In genomic region chr2:66696374-66696773, GRCh38 we compare ENCODE assay signal across 19 cellular contexts.
A peak's percentile ranks its signal among the peaks of the same experiment; 100 is the strongest.
DNase-seq lines count a peak whose midpoint lies in the region; ATAC-seq and TF ChIP-seq lines count a peak whose summit lies in the region.
"Had no signal": no experiment of that assay in that cellular context is flagged by ENCODE, and none has a peak within 500 bp of the region (broad histone marks: within the 10 kb centered on the region; RNA-seq: fewer than 3 reads in every experiment).

No MANE protein-coding gene starts in this region.

- ATAC-seq in left ventricle myocardium superior, result no peak
- ATAC-seq: activated CD8-positive, alpha-beta memory T cell treated with anti-CD3 and anti-CD28 coated beads, Interleukin-2, amount 10 ng/mL, durations not matched to agents 7 days and 5 days; left cardiac atrium; mucosa of descending colon; SK-N-SH treated with all-trans-retinoic acid at 6 μM for 48 hours had no signal

- H3K36me3 Mint-ChIP-seq in mesothelial cell of epicardium (no peaks in the 10 kb centered on the region), type B pancreatic cell (no peaks in the 10 kb centered on the region)
- H3K36me3 Mint-ChIP-seq: activated CD8-positive, alpha-beta memory T cell treated with anti-CD3 and anti-CD28 coated beads, Interleukin-2, amount 10 ng/mL, durations not matched to agents 7 days and 5 days had no signal

- peaks cover 92% of the 10 kb centered on the region for H3K4me1 Mint-ChIP-seq in mesothelial cell of epicardium
- H3K4me1 Mint-ChIP-seq in type B pancreatic cell (ENCODE audit: unreplicated experiment), result peaks cover 72% of the 10 kb centered on the region
- H3K4me1 Mint-ChIP-seq: activated CD8-positive, alpha-beta memory T cell treated with anti-CD3 and anti-CD28 coated beads, Interleukin-2, amount 10 ng/mL, durations not matched to agents 7 days and 5 days; B cell had no signal

- intact Hi-C loops in left ventricle myocardium superior (cut with micrococcal nuclease), result no loop called here

- no peak for TF ChIP-seq CTCF in mesothelial cell of epicardium (IDR thresholded peaks at IDR 0.05; ENCODE audit: unreplicated experiment)
- no peak for TF ChIP-seq CTCF in type B pancreatic cell (conservative IDR thresholded peaks at IDR 0.05)

- H3K9me3 Mint-ChIP-seq in mesothelial cell of epicardium, result no peaks in the 10 kb centered on the region
- H3K9me3 Mint-ChIP-seq in type B pancreatic cell, result no peaks in the 10 kb centered on the region
- H3K9me3 Mint-ChIP-seq: activated T-helper 2 cell treated with anti-CD3 and anti-CD28 coated beads, Interferon-gamma antibody, Interleukin-2, Interleukin-4, amounts not matched to agents 10 μg/mL and 5 μg/mL and 100 μg/mL, durations not matched to agents 14 hours and 24 hours and 36 hours; HFFc6 had no signal

- H3K4me3 Mint-ChIP-seq in mesothelial cell of epicardium (peak overlapping the region; percentile 7), type B pancreatic cell (peak overlapping the region; percentile 46)
- H3K4me3 Mint-ChIP-seq: activated CD8-positive, alpha-beta memory T cell treated with anti-CD3 and anti-CD28 coated beads, Interleukin-2, amount 10 ng/mL, durations not matched to agents 7 days and 5 days; B cell had no signal

- H3K27ac Mint-ChIP-seq in mesothelial cell of epicardium, result peak overlapping the region; percentile 88
- H3K27ac Mint-ChIP-seq in type B pancreatic cell, result peak overlapping the region; percentile 35
- H3K27ac Mint-ChIP-seq: activated CD8-positive, alpha-beta memory T cell treated with anti-CD3 and anti-CD28 coated beads, Interleukin-2, amount 10 ng/mL, durations not matched to agents 7 days and 5 days; activated T-helper 2 cell treated with anti-CD3 and anti-CD28 coated beads, Interferon-gamma antibody, Interleukin-2, Interleukin-4, amounts not matched to agents 10 μg/mL and 5 μg/mL and 100 μg/mL, durations not matched to agents 14 hours and 24 hours and 36 hours; B cell; HFFc6 had no signal

- H3K27me3 Mint-ChIP-seq in mesothelial cell of epicardium (ENCODE audit: low read depth) (no peaks in the 10 kb centered on the region), type B pancreatic cell (no peaks in the 10 kb centered on the region)
- H3K27me3 Mint-ChIP-seq: activated CD8-positive, alpha-beta memory T cell treated with anti-CD3 and anti-CD28 coated beads, Interleukin-2, amount 10 ng/mL, durations not matched to agents 7 days and 5 days; B cell had no signal

- DNase-seq in NCI-H146 (lab: John Stamatoyannopoulos, UW) (peak; percentile 69), NCI-H69 (lab: John Stamatoyannopoulos, UW) (peak; percentile 71), mesothelial cell of epicardium (ENCODE audit: low spot score in 2 of 2, unreplicated experiment in 2 of 2) (no peak), type B pancreatic cell (ENCODE audit: extremely low spot score, unreplicated experiment) (no peak), NCI-H1436 treated with DMSO at 0.1 percent for 48 hours (lab: John Stamatoyannopoulos, UW) (no peak), NCI-H1092 (lab: John Stamatoyannopoulos, UW) (no peak), left ventricle myocardium superior (no peak)
- DNase-seq: activated CD4-positive, alpha-beta T cell treated with anti-CD3 and anti-CD28 coated beads for 1 hour; activated CD8-positive, alpha-beta memory T cell treated with anti-CD3 and anti-CD28 coated beads, Interleukin-2, amount 10 ng/mL, durations not matched to agents 7 days and 5 days; Calu3; HFFc6; left cardiac atrium; mucosa of descending colon; NCI-H1105; NCI-H226; stimulated activated CD4-positive, alpha-beta T cell treated with anti-CD3 and anti-CD28 coated beads, Interleukin-4, amount 100 ng/mL, for 1 hour had no signal

Comparison
In these comparisons a context has a peak if more than half of its experiments do, and no peak if none do; other contexts are left out.
1. DNase-seq: peak in NCI-H146 (single experiment) and NCI-H69 (single experiment); none in mesothelial cell of epicardium (0 of 2), type B pancreatic cell (single experiment), NCI-H1436 treated with DMSO at 0.1 percent for 48 hours (single experiment), NCI-H1092 (single experiment) and left ventricle myocardium superior (single experiment).